In the genomic region with DNA sequence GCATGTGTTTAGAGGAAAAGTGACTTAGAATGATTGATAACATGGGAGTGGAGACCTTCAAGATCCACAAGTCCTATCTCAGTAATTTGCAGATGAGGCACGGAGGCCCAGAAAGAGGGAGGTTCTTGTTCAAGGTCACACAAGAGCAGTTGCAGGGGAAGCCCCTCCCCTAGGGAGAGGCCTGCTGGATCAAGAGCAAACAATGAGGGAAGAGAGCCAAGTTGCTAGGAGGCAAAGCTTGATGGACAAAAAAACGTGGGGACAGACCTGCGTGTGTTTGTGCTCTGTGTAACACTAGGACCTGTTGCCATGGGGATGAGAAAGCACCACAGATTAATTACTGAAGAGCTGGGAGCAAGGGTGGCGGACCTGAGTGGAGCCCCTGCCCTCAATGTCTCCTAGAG, we compare ENCODE assay signal across 7 cellular contexts. TPM values are rescaled to one million over a fixed set of nuclear protein-coding genes. Genes with fewer than 3 reads are reported as not detected.
DNase-seq lines count a peak whose midpoint lies in the region; ATAC-seq and TF ChIP-seq lines count a peak whose summit lies in the region.
"Had no signal": no experiment of that assay in that cellular context is flagged by ENCODE, and none has a peak within 500 bp of the region (broad histone marks: within the 10 kb centered on the region; RNA-seq: fewer than 3 reads in every experiment).

No MANE protein-coding gene starts in this region.

- H3K4me1 Mint-ChIP-seq in naive thymus-derived CD4-positive, alpha-beta T cell, result peaks cover 0 to 18% (median 5%) of the 10 kb centered on the region in 7 donors

- H3K4me1 ChIP-seq in heart left ventricle (peaks cover 3 to 51% (median 21%) of the 10 kb centered on the region in 12 donors), thyroid gland (peaks cover 0 to 12% of the 10 kb centered on the region in 2 donors), esophagus squamous epithelium (peaks cover 17 to 46% (median 28%) of the 10 kb centered on the region in 3 donors)
- H3K4me1 ChIP-seq in naive thymus-derived CD4-positive, alpha-beta T cell (ENCODE audit: control insufficient read depth in 2 of 2, insufficient read depth in 2 of 2, low read length in 2 of 2), result no peaks in the 10 kb centered on the region

- H3K27ac Mint-ChIP-seq in naive thymus-derived CD4-positive, alpha-beta T cell, result no peak overlapping the region

- H3K36me3 Mint-ChIP-seq in naive thymus-derived CD4-positive, alpha-beta T cell, result no peaks in the 10 kb centered on the region

- H3K27me3 ChIP-seq in heart left ventricle, result peaks cover 0 to 11% (median 0%) of the 10 kb centered on the region in 9 donors
- H3K27me3 ChIP-seq in thyroid gland, result no peaks in the 10 kb centered on the region
- H3K27me3 ChIP-seq in esophagus squamous epithelium, result no peaks in the 10 kb centered on the region
- H3K27me3 ChIP-seq in naive thymus-derived CD4-positive, alpha-beta T cell (ENCODE audit: control insufficient read depth in 2 of 2, insufficient read depth in 2 of 2, low read length in 2 of 2), result no peaks in the 10 kb centered on the region

- intact Hi-C loops in heart left ventricle (cut with DNase I) (loop anchor here in 3 of 10 donors (10.0 kb wide), 1 partner anchor 122 kb away; no protein-coding TSS in a partner anchor), thyroid gland (cut with DNase I) (loop anchor here (5.0 kb wide), 1 partner anchor 124 kb away; no protein-coding TSS in a partner anchor), esophagus squamous epithelium (cut with DNase I) (no loop called here)
- intact Hi-C loops in naive thymus-derived CD4-positive, alpha-beta T cell (cut with micrococcal nuclease), result no loop called here

- H3K4me3 ChIP-seq in heart left ventricle (no peak overlapping the region), thyroid gland (replicated peaks in 1 of 3) (no peak overlapping the region), esophagus squamous epithelium (no peak overlapping the region)
- no peak overlapping the region for H3K4me3 ChIP-seq in naive thymus-derived CD4-positive, alpha-beta T cell (ENCODE audit: low read length)

- DNase-seq in NCI-H526 (lab: John Stamatoyannopoulos, UW), result peak; percentile 69 to 71
- DNase-seq in NCI-H526 treated with DMSO at 0.1 percent for 48 hours (lab: John Stamatoyannopoulos, UW), result no peak
- DNase-seq in heart left ventricle, result peak; percentile 66 to 85 (median 72)
- peak; percentile 48 for DNase-seq in thyroid gland
- no peak for DNase-seq in esophagus squamous epithelium (lab: John Stamatoyannopoulos, UW)
- DNase-seq in naive thymus-derived CD4-positive, alpha-beta T cell, result no peak
- DNase-seq: ACHN had no signal

- H3K9me3 Mint-ChIP-seq in naive thymus-derived CD4-positive, alpha-beta T cell, result no peaks in the 10 kb centered on the region

- TF ChIP-seq CTCF in heart left ventricle (IDR thresholded peaks at IDR 0.05) (no peak), thyroid gland (IDR thresholded peaks at IDR 0.05) (no peak), esophagus squamous epithelium (IDR thresholded peaks at IDR 0.05) (no peak)

- CTCF ChIA-PET in naive thymus-derived CD4-positive, alpha-beta T cell (lab: Charles Lee), result no interaction called here

- no peak overlapping the region for H3K4me3 Mint-ChIP-seq in naive thymus-derived CD4-positive, alpha-beta T cell

- ATAC-seq in heart left ventricle, result peak; percentile 55 to 73 (median 66)
- no peak for ATAC-seq in naive thymus-derived CD4-positive, alpha-beta T cell

- peaks cover 16 to 57% (median 36%) of the 10 kb centered on the region in 5 donors for H3K27me3 Mint-ChIP-seq in naive thymus-derived CD4-positive, alpha-beta T cell

- WGBS in heart left ventricle, 4 donors, result 8 to 19% (median 18%) methylated on average over 4 of the region's 4 CpGs
- 16 to 24% methylated on average over 4 of the region's 4 CpGs for WGBS in thyroid gland, 2 donors
- 27 to 39% methylated on average over 4 of the region's 4 CpGs for WGBS in esophagus squamous epithelium, 2 donors

- H3K36me3 ChIP-seq in heart left ventricle, result peaks cover 0 to 25% (median 4%) of the 10 kb centered on the region in 9 donors
- H3K36me3 ChIP-seq in thyroid gland, result no peaks in the 10 kb centered on the region
- peaks cover 0 to 11% (median 0%) of the 10 kb centered on the region in 3 donors for H3K36me3 ChIP-seq in esophagus squamous epithelium
- H3K36me3 ChIP-seq in naive thymus-derived CD4-positive, alpha-beta T cell (ENCODE audit: control insufficient read depth in 2 of 3, insufficient read depth in 3 of 3, low read length in 3 of 3), result no peaks in the 10 kb centered on the region

- TF ChIP-seq POLR2A in heart left ventricle (IDR thresholded peaks at IDR 0.05), result no peak
- no peak for TF ChIP-seq POLR2A in thyroid gland (IDR thresholded peaks at IDR 0.05)
- no peak for TF ChIP-seq POLR2A in esophagus squamous epithelium (IDR thresholded peaks at IDR 0.05)

- H3K27ac ChIP-seq in heart left ventricle (peak overlapping the region in 10 of 12 donors; percentile 12 to 76 (median 57)), thyroid gland (no peak overlapping the region), esophagus squamous epithelium (peak overlapping the region in 2 of 4 donors; percentile 12 to 48)
- H3K27ac ChIP-seq in naive thymus-derived CD4-positive, alpha-beta T cell (ENCODE audit: low read depth, low read length), result no peak overlapping the region

- no peaks in the 10 kb centered on the region for H3K9me3 ChIP-seq in heart left ventricle
- H3K9me3 ChIP-seq in thyroid gland, result no peaks in the 10 kb centered on the region
- H3K9me3 ChIP-seq in esophagus squamous epithelium, result no peaks in the 10 kb centered on the region
- H3K9me3 ChIP-seq in naive thymus-derived CD4-positive, alpha-beta T cell (ENCODE audit: control insufficient read depth in 2 of 3, low read length in 3 of 3), result no peaks in the 10 kb centered on the region

- POLR2A ChIA-PET in naive thymus-derived CD4-positive, alpha-beta T cell (lab: Charles Lee), result no interaction called here

RNA-seq across cellular contexts. Expression of a gene that starts 6.4 kb away (rescaled TPM):
- total RNA-seq in heart left ventricle, result not detected
- under 1 TPM in 1 of 2 donors, not detected in 1; 0.04 TPM for polyA plus RNA-seq in heart left ventricle
- total RNA-seq in thyroid gland, result not detected
- not detected for total RNA-seq in esophagus squamous epithelium
- total RNA-seq in naive thymus-derived CD4-positive, alpha-beta T cell, result not detected
- not detected for polyA plus RNA-seq in naive thymus-derived CD4-positive, alpha-beta T cell

RNA-seq across cellular contexts. Expression of a gene that starts 12.2 kb away (rescaled TPM):
- total RNA-seq in heart left ventricle (10 to 100 TPM; 12.9 to 47.1 (median 19.8) TPM), thyroid gland (10 to 100 TPM; 13.0 to 46.4 (median 27.8) TPM), esophagus squamous epithelium (10 to 100 TPM in 2 of 4 donors, 1 to 10 TPM in 2; 5.3 to 18.8 (median 10.3) TPM)
- polyA plus RNA-seq in heart left ventricle, result 10 to 100 TPM; 20.0 to 23.9 TPM
- total RNA-seq in naive thymus-derived CD4-positive, alpha-beta T cell, result not detected
- polyA plus RNA-seq in naive thymus-derived CD4-positive, alpha-beta T cell, result not detected

RNA-seq across cellular contexts. Expression of a gene that starts 18.5 kb away (rescaled TPM):
- total RNA-seq in heart left ventricle, result 10 to 100 TPM in 8 of 9 donors, 1 to 10 TPM in 1; 8.1 to 22.4 (median 11.8) TPM
- 10 to 100 TPM in 1 of 2 donors, 1 to 10 TPM in 1; 6.2 to 17.6 TPM for polyA plus RNA-seq in heart left ventricle
- 10 to 100 TPM; 10.1 to 18.9 (median 14.1) TPM for total RNA-seq in thyroid gland
- 10 to 100 TPM; 10.5 to 17.9 (median 12.2) TPM for total RNA-seq in esophagus squamous epithelium
- total RNA-seq in naive thymus-derived CD4-positive, alpha-beta T cell, result 10 to 100 TPM; 16.9 to 28.3 (median 18.9) TPM
- 10 to 100 TPM; 50.3 to 59.1 TPM for polyA plus RNA-seq in naive thymus-derived CD4-positive, alpha-beta T cell

RNA-seq across cellular contexts. Expression of a gene that starts 28.6 kb away (rescaled TPM):
- total RNA-seq in heart left ventricle (100 to 1,000 TPM in 7 of 9 donors, 10 to 100 TPM in 2; 53.7 to 138 (median 108) TPM), thyroid gland (1 to 10 TPM; 2.0 to 5.3 (median 4.6) TPM), esophagus squamous epithelium (1 to 10 TPM; 1.9 to 9.6 (median 4.8) TPM)
- polyA plus RNA-seq in heart left ventricle, result 10 to 100 TPM; 62.3 to 79.9 TPM
- 1 to 10 TPM in 1 of 5 experiments, under 1 TPM in 4; 0.07 to 1.1 (median 0.43) TPM for total RNA-seq in naive thymus-derived CD4-positive, alpha-beta T cell
- polyA plus RNA-seq in naive thymus-derived CD4-positive, alpha-beta T cell, result under 1 TPM; 0.26 to 0.50 TPM

RNA-seq across cellular contexts. Expression of a gene that starts 35.9 kb away (rescaled TPM):
- total RNA-seq in heart left ventricle, result 100 to 1,000 TPM in 6 of 9 donors, 10 to 100 TPM in 3; 46.7 to 380 (median 110) TPM
- polyA plus RNA-seq in heart left ventricle, result 100 to 1,000 TPM in 1 of 2 donors, 10 to 100 TPM in 1; 31.9 to 108 TPM
- 100 to 1,000 TPM in 1 of 4 donors, 10 to 100 TPM in 3; 17.6 to 243 (median 61.8) TPM for total RNA-seq in thyroid gland
- 100 to 1,000 TPM in 2 of 4 donors, 10 to 100 TPM in 2; 20.8 to 169 (median 80.9) TPM for total RNA-seq in esophagus squamous epithelium
- 1 to 10 TPM in 2 of 5 experiments, under 1 TPM in 3; 0.08 to 5.1 (median 0.73) TPM for total RNA-seq in naive thymus-derived CD4-positive, alpha-beta T cell
- polyA plus RNA-seq in naive thymus-derived CD4-positive, alpha-beta T cell, result under 1 TPM in 1 of 2 donors, not detected in 1; 0.26 TPM

Comparison
In these comparisons a context has a peak if more than half of its experiments do, and no peak if none do; other contexts are left out.
1. DNase-seq: peak in NCI-H526 (2 of 2), heart left ventricle (5 of 5) and thyroid gland (2 of 2); none in NCI-H526 treated with DMSO at 0.1 percent for 48 hours (single experiment), esophagus squamous epithelium (single experiment) and naive thymus-derived CD4-positive, alpha-beta T cell (0 of 9).
2. H3K27ac ChIP-seq: peak in heart left ventricle (10 of 12); none in thyroid gland (0 of 3) and naive thymus-derived CD4-positive, alpha-beta T cell (single experiment).
3. RNA of a gene that starts 12.2 kb away (total RNA-seq): 13.0 to 46.4 TPM in thyroid gland, 12.9 to 47.1 TPM in heart left ventricle and 5.3 to 18.8 TPM in esophagus squamous epithelium; not detected in naive thymus-derived CD4-positive, alpha-beta T cell; every median in the first group is over 4 times any median in the second.